Comparison of ENCODE assay signal across 9 cellular contexts in genomic region chr4:158824425-158825274, GRCh38. TPM values are rescaled to one million over a fixed set of nuclear protein-coding genes. Genes with fewer than 3 reads are reported as not detected.
DNase-seq lines count a peak whose midpoint lies in the region; ATAC-seq and TF ChIP-seq lines count a peak whose summit lies in the region.
"Had no signal": no experiment of that assay in that cellular context is flagged by ENCODE, and none has a peak within 500 bp of the region (broad histone marks: within the 10 kb centered on the region; RNA-seq: fewer than 3 reads in every experiment).

No MANE protein-coding gene starts in this region.

- H3K4me3 ChIP-seq in MM.1S (ENCODE audit: low read length) (no peak overlapping the region), epithelial cell of proximal tubule (ENCODE audit: low read depth, low read length) (peak overlapping the region; percentile 27)
- H3K4me3 ChIP-seq: SJSA1 had no signal

- H3K36me3 Mint-ChIP-seq in nephron progenitor cell (ENCODE audit: low read depth), result peaks cover 7% of the 10 kb centered on the region

- peak overlapping the region; percentile 78; the same call in 1 of the 2 replicates for H3K4me2 ChIP-seq in MM.1S (ENCODE audit: low read depth, low read length)

- peaks cover 47% of the 10 kb centered on the region for H3K4me1 Mint-ChIP-seq in nephron progenitor cell

- no peaks in the 10 kb centered on the region for H3K36me3 ChIP-seq in MM.1S (replicated peaks; ENCODE audit: insufficient read depth, low read length)

- H3K4me1 ChIP-seq in MM.1S (ENCODE audit: low read length), result peaks cover 74% of the 10 kb centered on the region

- no peak overlapping the region for H3K9ac ChIP-seq in MM.1S (ENCODE audit: low read length)

- ATAC-seq in GM18873 (IDR thresholded peaks at IDR 0.05; ENCODE audit: low FRiP score, unreplicated experiment), result no peak

- H3K9me3 Mint-ChIP-seq in nephron progenitor cell, result peaks cover 3% of the 10 kb centered on the region

- H3K27me3 Mint-ChIP-seq in nephron progenitor cell (ENCODE audit: low read depth, poor library complexity), result no peaks in the 10 kb centered on the region

- H3K27ac ChIP-seq in C4-2B (peak overlapping the region; percentile 84), MM.1S (ENCODE audit: low read length) (peak overlapping the region; percentile 79; the same call in 1 of the 2 replicates)
- H3K27ac ChIP-seq: SJSA1 had no signal

- peak overlapping the region; percentile 2 for H3K4me3 Mint-ChIP-seq in nephron progenitor cell

- no peaks in the 10 kb centered on the region for H3K9me2 ChIP-seq in MM.1S (replicated peaks; ENCODE audit: insufficient read depth, low read length)

- H3K9me3 ChIP-seq in MM.1S (replicated peaks; ENCODE audit: insufficient read depth, low read length), result no peaks in the 10 kb centered on the region
- H3K9me3 ChIP-seq: SJSA1 had no signal

- H3F3A ChIP-seq in MM.1S (ENCODE audit: insufficient read depth, low read length), result peaks cover 33% of the 10 kb centered on the region

- TF ChIP-seq CTCF in C4-2B (conservative IDR thresholded peaks at IDR 0.05) (no peak), MM.1S (IDR thresholded peaks at IDR 0.05; ENCODE audit: low read length) (no peak), epithelial cell of proximal tubule (conservative IDR thresholded peaks at IDR 0.05; ENCODE audit: low read depth, low read length) (no peak), nephron progenitor cell (IDR thresholded peaks at IDR 0.05) (no peak)

- H4K20me1 ChIP-seq in MM.1S (ENCODE audit: insufficient read depth, low read length), result no peaks in the 10 kb centered on the region

- H3K79me2 ChIP-seq in MM.1S (ENCODE audit: low read length), result peaks cover 64% of the 10 kb centered on the region

- H3K27ac Mint-ChIP-seq in nephron progenitor cell, result peak overlapping the region; percentile 97

- H2AFZ ChIP-seq in MM.1S (ENCODE audit: low read length), result no peak overlapping the region

- no peak for DNase-seq in MM.1S
- no peak for DNase-seq in epithelial cell of proximal tubule (ENCODE audit: low read depth)
- DNase-seq in nephron progenitor cell, result no peak
- DNase-seq in anterior cingulate cortex (lab: John Stamatoyannopoulos, UW), result no peak
- DNase-seq in SKM-1 (lab: John Stamatoyannopoulos, UW; ENCODE audit: unreplicated experiment), result no peak
- no peak for DNase-seq in NCI-H2029 (lab: John Stamatoyannopoulos, UW)

- H3K27me3 ChIP-seq in MM.1S (replicated peaks; ENCODE audit: insufficient read depth, low read length), result no peaks in the 10 kb centered on the region
- H3K27me3 ChIP-seq: SJSA1 had no signal

RNA-seq across cellular contexts. Expression of gene FNIP2, which starts 55.8 kb away (rescaled TPM):
- 16.2 and 20.8 TPM in 2 replicates for total RNA-seq in epithelial cell of proximal tubule
